ENCODE assay signal across 8 cellular contexts in the genomic region with DNA sequence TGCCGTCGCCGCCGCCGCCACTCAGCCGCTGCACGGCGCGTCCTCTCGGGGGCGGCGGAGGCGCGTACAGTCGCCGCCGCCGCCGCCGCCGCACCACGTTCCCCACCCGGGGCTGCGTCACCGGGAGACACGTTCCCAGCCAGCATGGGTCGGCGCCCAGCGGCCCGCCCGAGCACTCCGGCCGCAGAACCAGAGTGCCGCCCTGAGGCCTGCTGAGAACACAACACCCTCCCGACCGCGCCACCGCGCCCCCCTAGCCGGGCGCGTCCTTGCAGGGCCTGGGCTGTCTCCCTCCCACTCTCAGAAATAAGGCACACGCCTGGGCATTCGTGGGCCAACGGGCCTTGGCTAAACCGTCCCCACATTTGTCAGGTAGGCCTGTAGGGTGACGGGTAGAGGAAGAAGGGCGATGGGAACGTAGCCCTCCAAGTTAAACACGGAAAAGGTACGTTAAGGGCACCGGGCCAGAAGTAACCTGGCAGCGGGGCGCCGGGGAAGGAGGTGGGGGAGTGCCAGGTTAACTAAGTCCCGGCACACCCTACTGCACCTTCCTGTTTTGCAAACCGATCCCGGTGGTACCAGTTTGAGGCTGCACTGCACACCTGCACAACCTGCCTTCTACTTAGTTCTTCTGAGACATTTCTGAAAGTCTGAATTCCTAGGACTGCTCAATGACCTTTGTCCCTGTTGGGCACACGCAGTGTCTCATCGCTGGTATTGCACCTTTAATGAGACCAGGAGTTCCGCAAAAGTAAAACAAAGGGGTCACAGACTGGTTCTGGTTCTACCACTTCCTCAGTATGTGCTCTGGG. TPM values are rescaled to one million over a fixed set of nuclear protein-coding genes. Genes with fewer than 3 reads are reported as not detected.
A peak's percentile ranks its signal among the peaks of the same experiment; 100 is the strongest.
DNase-seq lines count a peak whose midpoint lies in the region; ATAC-seq and TF ChIP-seq lines count a peak whose summit lies in the region.

A gene (minus strand): TSS at position 68 of the 812 bp plus-strand sequence. CDS start 520 bp downstream, outside the sequence.

- H3K9me3 Mint-ChIP-seq in GM23338: peaks cover 13% of the 10 kb centered on the region
- no peaks in the 10 kb centered on the region for H3K9me3 Mint-ChIP-seq in activated T-helper 2 cell treated with anti-CD3 and anti-CD28 coated beads, Interferon-gamma antibody, Interleukin-2, Interleukin-4, amounts not matched to agents 10 μg/mL and 5 μg/mL and 100 μg/mL, durations not matched to agents 14 hours and 24 hours and 36 hours
- H3K9me3 Mint-ChIP-seq in natural killer cell treated with Interleukin-12 subunit alpha and Interleukin-12 subunit beta and Interleukin-15 and Interleukin-18, amount 100 ng/mL, for 72 hours: no peaks in the 10 kb centered on the region

- peak; percentile 93 for ATAC-seq in GM23338
- ATAC-seq in natural killer cell treated with Interleukin-12 subunit alpha and Interleukin-12 subunit beta and Interleukin-15 and Interleukin-18, amount 100 ng/mL, for 72 hours: peak; percentile 99

- peak within 1 kb of the TSS; percentile 87 for H3K27ac Mint-ChIP-seq in GM23338
- H3K27ac Mint-ChIP-seq in activated T-helper 2 cell treated with anti-CD3 and anti-CD28 coated beads, Interferon-gamma antibody, Interleukin-2, Interleukin-4, amounts not matched to agents 10 μg/mL and 5 μg/mL and 100 μg/mL, durations not matched to agents 14 hours and 24 hours and 36 hours: peak within 1 kb of the TSS; percentile 51
- H3K27ac Mint-ChIP-seq in natural killer cell treated with Interleukin-12 subunit alpha and Interleukin-12 subunit beta and Interleukin-15 and Interleukin-18, amount 100 ng/mL, for 72 hours: peak within 1 kb of the TSS; percentile 84

- no peaks in the 10 kb centered on the region for H3K36me3 ChIP-seq in GM23338 (ENCODE audit: insufficient read depth)

- H3K27ac ChIP-seq in GM23338 (ENCODE audit: low read depth): peak within 1 kb of the TSS; percentile 40

- H3K36me3 Mint-ChIP-seq in GM23338 (ENCODE audit: low read depth): peaks cover 15% of the 10 kb centered on the region
- H3K36me3 Mint-ChIP-seq in activated T-helper 2 cell treated with anti-CD3 and anti-CD28 coated beads, Interferon-gamma antibody, Interleukin-2, Interleukin-4, amounts not matched to agents 10 μg/mL and 5 μg/mL and 100 μg/mL, durations not matched to agents 14 hours and 24 hours and 36 hours (ENCODE audit: low read depth): peaks cover 10% of the 10 kb centered on the region
- peaks cover 4% of the 10 kb centered on the region for H3K36me3 Mint-ChIP-seq in natural killer cell treated with Interleukin-12 subunit alpha and Interleukin-12 subunit beta and Interleukin-15 and Interleukin-18, amount 100 ng/mL, for 72 hours

- DNase-seq in ELF-1 (ENCODE audit: low read depth, low spot score) (peak; percentile 94), GM23338 (ENCODE audit: low spot score) (peak; percentile 91), LHCN-M2 (ENCODE audit: low read depth) (peak; percentile 88), RPMI8226 (peak; percentile 85), fibroblast of peridontal ligament (ENCODE audit: extremely low read depth) (peak; percentile 86)
- DNase-seq in activated T-helper 2 cell treated with anti-CD3 and anti-CD28 coated beads, Interferon-gamma antibody, Interleukin-2, Interleukin-4, amounts not matched to agents 10 μg/mL and 5 μg/mL and 100 μg/mL, durations not matched to agents 14 hours and 24 hours and 36 hours (ENCODE audit: low spot score): peak; percentile 82
- DNase-seq in natural killer cell treated with Interleukin-12 subunit alpha and Interleukin-12 subunit beta and Interleukin-15 and Interleukin-18, amount 100 ng/mL, for 72 hours (ENCODE audit: low spot score): peak; percentile 93
- peak; percentile 87 for DNase-seq in stimulated activated naive CD4-positive, alpha-beta T cell treated with Interleukin-2 at 50 U/mL for 16 hours (lab: John Stamatoyannopoulos, UW)

- peaks cover 40% of the 10 kb centered on the region for H3K79me2 ChIP-seq in GM23338 (replicated peaks; ENCODE audit: insufficient read depth)

- intact Hi-C loops in activated T-helper 2 cell treated with anti-CD3 and anti-CD28 coated beads, Interferon-gamma antibody, Interleukin-2, Interleukin-4, amounts not matched to agents 10 μg/mL and 5 μg/mL and 100 μg/mL, durations not matched to agents 14 hours and 24 hours and 36 hours (cut with micrococcal nuclease): loop anchor here (1.0 to 5.0 kb wide), 6 partner anchors 11 to 680 kb away; a partner anchor contains a TSS

- H3K27me3 Mint-ChIP-seq in GM23338 (ENCODE audit: insufficient read depth, low read depth, poor library complexity): peaks cover 7% of the 10 kb centered on the region
- peaks cover 35% of the 10 kb centered on the region for H3K27me3 Mint-ChIP-seq in activated T-helper 2 cell treated with anti-CD3 and anti-CD28 coated beads, Interferon-gamma antibody, Interleukin-2, Interleukin-4, amounts not matched to agents 10 μg/mL and 5 μg/mL and 100 μg/mL, durations not matched to agents 14 hours and 24 hours and 36 hours (ENCODE audit: low read depth)
- H3K27me3 Mint-ChIP-seq in natural killer cell treated with Interleukin-12 subunit alpha and Interleukin-12 subunit beta and Interleukin-15 and Interleukin-18, amount 100 ng/mL, for 72 hours: peaks cover 0 to 2% of the 10 kb centered on the region in 2 donors

- H3K4me3 ChIP-seq in GM23338: peak within 1 kb of the TSS; percentile 82

- no peaks in the 10 kb centered on the region for H3K9me2 ChIP-seq in GM23338 (ENCODE audit: insufficient read depth)

- no peaks in the 10 kb centered on the region for H3K27me3 ChIP-seq in GM23338 (ENCODE audit: insufficient read depth)

- peaks cover 9% of the 10 kb centered on the region; the same call in 1 of the 2 replicates for H4K20me1 ChIP-seq in GM23338 (replicated peaks; ENCODE audit: insufficient read depth)

- peaks cover 27% of the 10 kb centered on the region for H3K4me1 ChIP-seq in GM23338 (ENCODE audit: insufficient read depth)

- H3K4me1 Mint-ChIP-seq in GM23338: peaks cover 31% of the 10 kb centered on the region
- peaks cover 30% of the 10 kb centered on the region for H3K4me1 Mint-ChIP-seq in activated T-helper 2 cell treated with anti-CD3 and anti-CD28 coated beads, Interferon-gamma antibody, Interleukin-2, Interleukin-4, amounts not matched to agents 10 μg/mL and 5 μg/mL and 100 μg/mL, durations not matched to agents 14 hours and 24 hours and 36 hours (ENCODE audit: low read depth)
- peaks cover 31 to 46% of the 10 kb centered on the region in 2 donors for H3K4me1 Mint-ChIP-seq in natural killer cell treated with Interleukin-12 subunit alpha and Interleukin-12 subunit beta and Interleukin-15 and Interleukin-18, amount 100 ng/mL, for 72 hours (ENCODE audit: low read depth in 2 of 2)

- peak within 1 kb of the TSS; percentile 99 for H2AFZ ChIP-seq in GM23338

- H3F3A ChIP-seq in GM23338 (replicated peaks; ENCODE audit: low read depth): no peaks in the 10 kb centered on the region

- TF ChIP-seq CTCF in GM23338 (conservative IDR thresholded peaks at IDR 0.05; ENCODE audit: low read depth in 2 of 2): peak; percentile 61 to 94

- peak within 1 kb of the TSS; percentile 90 for H3K4me3 Mint-ChIP-seq in GM23338
- peak within 1 kb of the TSS; percentile 88 for H3K4me3 Mint-ChIP-seq in activated T-helper 2 cell treated with anti-CD3 and anti-CD28 coated beads, Interferon-gamma antibody, Interleukin-2, Interleukin-4, amounts not matched to agents 10 μg/mL and 5 μg/mL and 100 μg/mL, durations not matched to agents 14 hours and 24 hours and 36 hours (ENCODE audit: low read depth)
- peak within 1 kb of the TSS; percentile 74 for H3K4me3 Mint-ChIP-seq in natural killer cell treated with Interleukin-12 subunit alpha and Interleukin-12 subunit beta and Interleukin-15 and Interleukin-18, amount 100 ng/mL, for 72 hours

- H3K4me2 ChIP-seq in GM23338: peak within 1 kb of the TSS; percentile 75

TF ChIP-seq in GM23338, 12 proteins besides CTCF, POLR2A, EP300 and RAD21:
- TF ChIP-seq STAT1 (IDR thresholded peaks at IDR 0.05; ENCODE audit: unreplicated experiment) (no peak), POLR2AphosphoS5 (IDR thresholded peaks at IDR 0.05; ENCODE audit: low read depth) (peak; percentile 52), CREB1 (CRISPR knock-in tag; IDR thresholded peaks at IDR 0.05; ENCODE audit: low read depth) (peak; percentile 73)

RNA-seq across cellular contexts. Expression of the gene that starts here (rescaled TPM):
- total RNA-seq in GM23338 (2014; rRNA removed; shearing (Covaris generic)): 67.5 and 71.4 TPM in 2 replicates
- polyA plus RNA-seq in GM23338 (2016; fragmentation: Nextera tagmentation; extraction: Ambion mirVana): 49.7 and 74.6 TPM in 2 replicates
- total RNA-seq in LHCN-M2 (2014; rRNA removed): 149 and 175 TPM in 2 replicates
- 16.4 TPM for polyA plus RNA-seq in LHCN-M2 (2012)
- 21.0 and 23.1 TPM in 2 replicates for total RNA-seq in activated T-helper 2 cell treated with anti-CD3 and anti-CD28 coated beads, Interferon-gamma antibody, Interleukin-2, Interleukin-4, amounts not matched to agents 10 μg/mL and 5 μg/mL and 100 μg/mL, durations not matched to agents 14 hours and 24 hours and 36 hours
- 10 to 100 TPM; 48.7 to 59.3 TPM for total RNA-seq in natural killer cell treated with Interleukin-12 subunit alpha and Interleukin-12 subunit beta and Interleukin-15 and Interleukin-18, amount 100 ng/mL, for 72 hours

Comparison
In these comparisons a context has a peak if more than half of its experiments do, and no peak if none do; other contexts are left out.
1. Peak in every context shown above with its lines: DNase-seq, ATAC-seq, H3K4me3 ChIP-seq and H3K27ac ChIP-seq.